In the genomic region with DNA sequence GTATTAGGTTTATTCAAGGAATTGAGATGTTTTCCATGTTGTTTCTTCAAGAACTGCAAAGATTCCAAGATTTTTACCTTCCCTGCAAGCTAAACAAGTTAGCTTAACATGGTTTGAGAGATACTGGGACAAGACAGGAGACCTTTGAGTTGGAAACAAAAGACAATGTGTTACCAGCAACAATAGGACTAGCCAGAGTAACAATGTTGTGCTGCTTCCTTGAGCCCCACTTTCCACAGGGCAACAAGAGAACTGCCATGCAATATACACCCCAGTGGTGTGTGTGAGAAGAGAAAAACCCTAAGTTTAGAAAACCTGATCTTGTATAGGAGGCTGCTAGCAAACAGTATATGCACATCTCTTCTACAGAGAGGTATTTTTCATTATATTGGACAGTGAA, we compare ENCODE assay signal across 29 cellular contexts.
"Had no signal": no experiment of that assay in that cellular context is flagged by ENCODE, and none has a peak within 500 bp of the region (broad histone marks: within the 10 kb centered on the region; RNA-seq: fewer than 3 reads in every experiment).

No MANE protein-coding gene starts in this region.

- H3K4me1 Mint-ChIP-seq: stimulated activated effector memory CD8-positive, alpha-beta T cell treated with anti-CD3 and anti-CD28 coated beads, Interleukin-12 subunit alpha, Interleukin-12 subunit beta, amount 100 ng/mL, for 72 hours; stimulated activated naive B cell treated with anti-CD40 and anti-IgM and Interleukin-4, amounts not matched to agents 10 μg/mL and 1 μg/mL and 100 μg/mL, for 72 hours had no signal

- H3K9me3 Mint-ChIP-seq: nephron progenitor cell, neural crest cell had no signal

- H3K27ac ChIP-seq: ovary, parathyroid adenoma, psoas muscle, right lobe of liver, sigmoid colon, stomach, thoracic aorta, thyroid gland, tibial nerve, upper lobe of left lung, vagina had no signal

- H3K36me3 Mint-ChIP-seq: natural killer cell treated with Interleukin-12 subunit alpha and Interleukin-12 subunit beta and Interleukin-15 and Interleukin-18, amount 100 ng/mL, for 72 hours; stimulated activated effector memory CD8-positive, alpha-beta T cell treated with anti-CD3 and anti-CD28 coated beads, Interleukin-12 subunit alpha, Interleukin-12 subunit beta, amount 100 ng/mL, for 72 hours; stimulated activated naive B cell treated with anti-CD40 and anti-IgM and Interleukin-4, amounts not matched to agents 10 μg/mL and 1 μg/mL and 100 μg/mL, for 72 hours had no signal

- H3K79me2 ChIP-seq: parathyroid adenoma had no signal

- H3K4me3 ChIP-seq: ovary, psoas muscle, right lobe of liver, sigmoid colon, stomach, thoracic aorta, thyroid gland, tibial nerve, upper lobe of left lung, vagina had no signal

- H3K36me3 ChIP-seq: ovary, right lobe of liver, sigmoid colon, stomach, thoracic aorta, thyroid gland, tibial nerve, upper lobe of left lung, vagina had no signal

- H2AFZ ChIP-seq: parathyroid adenoma had no signal

- H3K27ac Mint-ChIP-seq: natural killer cell treated with Interleukin-12 subunit alpha and Interleukin-12 subunit beta and Interleukin-15 and Interleukin-18, amount 100 ng/mL, for 72 hours; nephron progenitor cell; progenitor cell of endocrine pancreas; stimulated activated effector memory CD8-positive, alpha-beta T cell treated with anti-CD3 and anti-CD28 coated beads, Interleukin-12 subunit alpha, Interleukin-12 subunit beta, amount 100 ng/mL, for 72 hours; stimulated activated naive B cell treated with anti-CD40 and anti-IgM and Interleukin-4, amounts not matched to agents 10 μg/mL and 1 μg/mL and 100 μg/mL, for 72 hours; stimulated activated naive CD8-positive, alpha-beta T cell treated with anti-CD3 and anti-CD28 coated beads, Interleukin-15, Interleukin-2, amounts not matched to agents 100 ng/mL and 50 ng/mL, for 24 hours had no signal

- H3K27me3 ChIP-seq: right lobe of liver, sigmoid colon, stomach, thyroid gland, tibial nerve, upper lobe of left lung, vagina had no signal

- FAIRE-seq: urothelium cell line had no signal

- H3K9ac ChIP-seq: parathyroid adenoma had no signal

- H3K27me3 Mint-ChIP-seq: natural killer cell treated with Interleukin-12 subunit alpha and Interleukin-12 subunit beta and Interleukin-15 and Interleukin-18, amount 100 ng/mL, for 72 hours; progenitor cell of endocrine pancreas; stimulated activated naive B cell treated with anti-CD40 and anti-IgM and Interleukin-4, amounts not matched to agents 10 μg/mL and 1 μg/mL and 100 μg/mL, for 72 hours; stimulated activated naive CD8-positive, alpha-beta T cell treated with anti-CD3 and anti-CD28 coated beads, Interleukin-15, Interleukin-2, amounts not matched to agents 100 ng/mL and 50 ng/mL, for 24 hours had no signal

- H3K4me3 Mint-ChIP-seq: natural killer cell treated with Interleukin-12 subunit alpha and Interleukin-12 subunit beta and Interleukin-15 and Interleukin-18, amount 100 ng/mL, for 72 hours; nephron progenitor cell; neural crest cell; stimulated activated effector memory CD8-positive, alpha-beta T cell treated with anti-CD3 and anti-CD28 coated beads, Interleukin-12 subunit alpha, Interleukin-12 subunit beta, amount 100 ng/mL, for 72 hours; stimulated activated naive B cell treated with anti-CD40 and anti-IgM and Interleukin-4, amounts not matched to agents 10 μg/mL and 1 μg/mL and 100 μg/mL, for 72 hours; stimulated activated naive CD8-positive, alpha-beta T cell treated with anti-CD3 and anti-CD28 coated beads, Interleukin-15, Interleukin-2, amounts not matched to agents 100 ng/mL and 50 ng/mL, for 24 hours had no signal

- DNase-seq: nephron progenitor cell; occipital lobe; ovary; posterior cingulate gyrus; psoas muscle; right cardiac atrium; right lobe of liver; sigmoid colon; small intestine; stimulated activated CD4-positive, alpha-beta T cell treated with anti-CD3 and anti-CD28 coated beads, Interleukin-15, amount 100 ng/mL, for 24 hours; stimulated activated CD4-positive, alpha-beta T cell treated with anti-CD3 and anti-CD28 coated beads, Interleukin-2, amount 100 ng/mL, for 24 hours; stimulated activated CD4-positive, alpha-beta T cell treated with anti-CD3 and anti-CD28 coated beads, Interleukin-2, amount 100 ng/mL, for 48 hours; stimulated activated CD4-positive, alpha-beta T cell treated with anti-CD3 and anti-CD28 coated beads, Interleukin-4, amount 100 ng/mL, for 24 hours; stimulated activated naive B cell treated with anti-CD40 and anti-IgM and Interleukin-4, amounts not matched to agents 10 μg/mL and 1 μg/mL and 100 μg/mL, for 72 hours; stimulated activated naive CD4-positive, alpha-beta T cell treated with Interleukin-2 at 50 U/mL for 16 hours; stomach; thyroid gland; trophoblast cell; upper lobe of left lung had no signal

- ATAC-seq: natural killer cell treated with Interleukin-12 subunit alpha and Interleukin-12 subunit beta and Interleukin-15 and Interleukin-18, amount 100 ng/mL, for 72 hours; psoas muscle; right cardiac atrium; right lobe of liver; stimulated activated effector memory CD8-positive, alpha-beta T cell treated with anti-CD3 and anti-CD28 coated beads, Interleukin-12 subunit alpha, Interleukin-12 subunit beta, amount 100 ng/mL, for 72 hours; stimulated activated naive B cell treated with anti-CD40 and anti-IgM and Interleukin-4, amounts not matched to agents 10 μg/mL and 1 μg/mL and 100 μg/mL, for 72 hours had no signal

- H3K4me1 ChIP-seq: parathyroid adenoma, psoas muscle, right lobe of liver, sigmoid colon, stomach, thyroid gland, tibial nerve, upper lobe of left lung, vagina had no signal

- H3K9me3 ChIP-seq: ovary, psoas muscle, right lobe of liver, thoracic aorta, thyroid gland, tibial nerve, upper lobe of left lung, vagina had no signal
